27 cellular contexts compared by ENCODE assay signal in the genomic region with DNA sequence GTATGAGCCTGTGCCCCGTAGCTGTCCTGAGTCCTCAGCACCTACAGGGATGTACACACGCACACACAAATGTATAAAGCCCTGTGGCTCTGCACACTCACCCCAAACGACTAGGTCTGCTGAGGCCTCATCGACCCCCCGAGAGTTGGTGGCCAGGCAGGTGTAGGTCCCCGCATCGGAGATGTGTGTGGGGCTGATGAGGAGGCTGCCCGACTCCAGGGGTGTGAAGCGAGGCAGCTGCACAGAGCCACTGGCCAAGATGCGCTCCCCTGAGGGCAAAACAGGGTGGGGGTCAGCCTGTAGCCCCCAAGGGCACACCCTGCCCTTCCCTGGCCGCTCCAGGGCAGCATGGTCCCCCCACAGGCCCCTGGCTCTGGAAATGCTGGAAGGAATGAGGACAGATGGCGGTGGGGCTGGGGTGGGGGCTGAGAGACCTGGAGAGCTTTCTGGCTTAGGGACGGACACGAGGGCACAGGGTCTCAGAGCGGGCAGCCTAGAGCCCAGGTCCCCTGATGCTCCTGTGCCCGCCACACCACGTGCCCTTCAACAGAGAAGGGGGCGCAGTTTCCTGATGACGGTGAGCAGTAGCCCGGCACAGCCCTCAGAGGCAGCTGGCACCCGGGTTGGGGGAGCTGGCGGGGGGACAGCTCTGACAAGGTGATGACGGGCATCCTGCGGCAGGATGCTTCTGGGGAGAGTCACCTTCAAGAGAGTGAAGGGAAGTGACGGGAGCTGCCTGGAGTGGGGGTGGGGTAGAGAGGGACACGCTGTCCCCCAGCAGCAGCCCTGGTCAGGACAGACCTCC.
DNase-seq lines count a peak whose midpoint lies in the region; ATAC-seq and TF ChIP-seq lines count a peak whose summit lies in the region.
"Had no signal": no experiment of that assay in that cellular context is flagged by ENCODE, and none has a peak within 500 bp of the region (broad histone marks: within the 10 kb centered on the region; RNA-seq: fewer than 3 reads in every experiment).

No MANE protein-coding gene starts in this region.

- TF ChIP-seq CTCF in MM.1S (IDR thresholded peaks at IDR 0.05; ENCODE audit: low read length) (no peak), lower lobe of right lung (IDR thresholded peaks at IDR 0.05) (no peak)

- H3K27me3 Mint-ChIP-seq in activated CD4-positive, alpha-beta T cell treated with anti-CD3 and anti-CD28 coated beads, Interleukin-2, amount 10 ng/mL, durations not matched to agents 7 days and 5 days = no peaks in the 10 kb centered on the region
- H3K27me3 Mint-ChIP-seq: CD4-positive, alpha-beta memory T cell had no signal

- CTCF ChIA-PET in activated CD4-positive, alpha-beta T cell treated with anti-CD3 and anti-CD28 coated beads, Interleukin-2, amount 10 ng/mL, durations not matched to agents 7 days and 5 days (lab: Charles Lee) = interaction anchor here (0.8 to 1.3 kb wide), 3 partner anchors 12 to 198 kb away, joined by 3 read pairs; no protein-coding TSS in a partner anchor

- peaks cover 20 to 23% (median 22%) of the 10 kb centered on the region in 10 experiments for H3K4me1 ChIP-seq in BLaER1 treated with 17β-estradiol and CSF1 and Interleukin-3, amounts not matched to agents 10 nM and 100 nM
- H3K4me1 ChIP-seq in MM.1S (ENCODE audit: low read length) (no peaks in the 10 kb centered on the region), lower lobe of right lung (peaks cover 12% of the 10 kb centered on the region)
- H3K4me1 ChIP-seq: foreskin keratinocyte, right lobe of liver had no signal

- peak overlapping the region; percentile 73 for H3K27ac Mint-ChIP-seq in activated CD4-positive, alpha-beta T cell treated with anti-CD3 and anti-CD28 coated beads, Interleukin-2, amount 10 ng/mL, durations not matched to agents 7 days and 5 days
- H3K27ac Mint-ChIP-seq: activated CD4-positive, alpha-beta memory T cell treated with anti-CD3 and anti-CD28 coated beads for 36 hours; CD4-positive, alpha-beta memory T cell had no signal

- no peak overlapping the region for H3K4me3 ChIP-seq in BLaER1 treated with 17β-estradiol and CSF1 and Interleukin-3, amounts not matched to agents 10 nM and 100 nM
- H3K4me3 ChIP-seq in MM.1S (ENCODE audit: low read length) (no peak overlapping the region), lower lobe of right lung (no peak overlapping the region)
- H3K4me3 ChIP-seq: A549, dorsolateral prefrontal cortex, esophagus squamous epithelium, heart left ventricle, prostate gland, right lobe of liver, SK-N-MC, tibial nerve had no signal

- peak overlapping the region in 4 of 11 experiments; percentile 37 to 61 (median 44); a peak in 4 of 22 replicates for H3K9ac ChIP-seq in BLaER1 treated with 17β-estradiol and CSF1 and Interleukin-3, amounts not matched to agents 10 nM and 100 nM
- no peak overlapping the region for H3K9ac ChIP-seq in MM.1S (ENCODE audit: low read length)

- H3K4me3 Mint-ChIP-seq in activated CD4-positive, alpha-beta T cell treated with anti-CD3 and anti-CD28 coated beads, Interleukin-2, amount 10 ng/mL, durations not matched to agents 7 days and 5 days = no peak overlapping the region
- H3K4me3 Mint-ChIP-seq: activated CD4-positive, alpha-beta memory T cell treated with anti-CD3 and anti-CD28 coated beads for 36 hours; CD4-positive, alpha-beta memory T cell; naive thymus-derived CD4-positive, alpha-beta T cell had no signal

- no peaks in the 10 kb centered on the region for H3K79me2 ChIP-seq in MM.1S (ENCODE audit: low read length)

- H3K36me3 Mint-ChIP-seq in activated CD4-positive, alpha-beta T cell treated with anti-CD3 and anti-CD28 coated beads, Interleukin-2, amount 10 ng/mL, durations not matched to agents 7 days and 5 days (ENCODE audit: low read depth) = no peaks in the 10 kb centered on the region
- H3K36me3 Mint-ChIP-seq: activated CD4-positive, alpha-beta memory T cell treated with anti-CD3 and anti-CD28 coated beads for 36 hours; CD4-positive, alpha-beta memory T cell had no signal

- no peak for DNase-seq in activated CD4-positive, alpha-beta T cell treated with anti-CD3 and anti-CD28 coated beads, Interleukin-2, amount 10 ng/mL, durations not matched to agents 7 days and 5 days
- DNase-seq in activated CD4-positive, alpha-beta T cell treated with anti-CD3 and anti-CD28 coated beads, Interleukin-2, amount 50 U/mL, for 4 hours = no peak
- no peak for DNase-seq in MM.1S
- peak; percentile 24 for DNase-seq in lower lobe of right lung
- DNase-seq in NCI-H446 treated with DMSO at 0.1 percent for 48 hours (lab: John Stamatoyannopoulos, UW) = no peak
- no peak for DNase-seq in GF-D8 (lab: John Stamatoyannopoulos, UW)
- DNase-seq: CD4-positive, alpha-beta memory T cell; esophagus squamous epithelium; foreskin keratinocyte; HCEC 1CT; midbrain; NCI-H1436; NCI-H226; right lobe of liver had no signal

- H3K27me3 ChIP-seq in BLaER1 treated with 17β-estradiol and CSF1 and Interleukin-3, amounts not matched to agents 10 nM and 100 nM = no peaks in the 10 kb centered on the region
- H3K27me3 ChIP-seq in MM.1S (replicated peaks; ENCODE audit: insufficient read depth, low read length) = peaks cover 86% of the 10 kb centered on the region
- no peaks in the 10 kb centered on the region for H3K27me3 ChIP-seq in lower lobe of right lung (ENCODE audit: low read depth)
- H3K27me3 ChIP-seq: dorsolateral prefrontal cortex, heart left ventricle, right lobe of liver, tibial nerve had no signal

- H3F3A ChIP-seq in MM.1S (ENCODE audit: insufficient read depth, low read length) = no peaks in the 10 kb centered on the region

- no peaks in the 10 kb centered on the region for H3K9me2 ChIP-seq in MM.1S (replicated peaks; ENCODE audit: insufficient read depth, low read length)

- H3K4me2 ChIP-seq in BLaER1 treated with 17β-estradiol and CSF1 and Interleukin-3, amounts not matched to agents 10 nM and 100 nM = peak overlapping the region; percentile 42 to 78 (median 64); a peak in 16 of 22 replicates
- 0 out of 2 replicates have a peak overlapping the region, but pooled peaks have one; percentile 10 for H3K4me2 ChIP-seq in MM.1S (ENCODE audit: low read depth, low read length)
- H3K4me2 ChIP-seq: A549 had no signal

- no peaks in the 10 kb centered on the region; a peak in 1 of 22 replicates for H4K20me1 ChIP-seq in BLaER1 treated with 17β-estradiol and CSF1 and Interleukin-3, amounts not matched to agents 10 nM and 100 nM
- H4K20me1 ChIP-seq in MM.1S (ENCODE audit: insufficient read depth, low read length) = no peaks in the 10 kb centered on the region

- H3K27ac ChIP-seq in BLaER1 treated with 17β-estradiol and CSF1 and Interleukin-3, amounts not matched to agents 10 nM and 100 nM = peak overlapping the region in 6 of 11 experiments; percentile 2 to 74 (median 36); a peak in 6 of 22 replicates
- H3K27ac ChIP-seq in MM.1S (ENCODE audit: low read length) (no peak overlapping the region), lower lobe of right lung (no peak overlapping the region)
- H3K27ac ChIP-seq: A549, dorsolateral prefrontal cortex, esophagus squamous epithelium, foreskin keratinocyte, heart left ventricle, prostate gland, right lobe of liver, RWPE1, SK-N-MC, tibial nerve had no signal

- no peaks in the 10 kb centered on the region for H3K9me3 Mint-ChIP-seq in activated CD4-positive, alpha-beta T cell treated with anti-CD3 and anti-CD28 coated beads, Interleukin-2, amount 10 ng/mL, durations not matched to agents 7 days and 5 days
- H3K9me3 Mint-ChIP-seq: activated CD4-positive, alpha-beta memory T cell treated with anti-CD3 and anti-CD28 coated beads for 36 hours; naive thymus-derived CD4-positive, alpha-beta T cell had no signal

- intact Hi-C loops in lower lobe of right lung (cut with DNase I) = no loop called here

- POLR2A ChIA-PET in activated CD4-positive, alpha-beta T cell treated with anti-CD3 and anti-CD28 coated beads, Interleukin-2, amount 10 ng/mL, durations not matched to agents 7 days and 5 days (lab: Charles Lee) = no interaction called here

- no peak overlapping the region for H2AFZ ChIP-seq in MM.1S (ENCODE audit: low read length)

- H3K36me3 ChIP-seq in BLaER1 treated with 17β-estradiol and CSF1 and Interleukin-3, amounts not matched to agents 10 nM and 100 nM = no peaks in the 10 kb centered on the region; a peak in 5 of 22 replicates
- H3K36me3 ChIP-seq in MM.1S (replicated peaks; ENCODE audit: insufficient read depth, low read length) (no peaks in the 10 kb centered on the region), lower lobe of right lung (no peaks in the 10 kb centered on the region)
- H3K36me3 ChIP-seq: esophagus squamous epithelium, heart left ventricle, prostate gland, right lobe of liver had no signal

- peaks cover 18% of the 10 kb centered on the region for H3K4me1 Mint-ChIP-seq in activated CD4-positive, alpha-beta T cell treated with anti-CD3 and anti-CD28 coated beads, Interleukin-2, amount 10 ng/mL, durations not matched to agents 7 days and 5 days

- ATAC-seq in lower lobe of right lung (no peak), GM19035 (IDR thresholded peaks at IDR 0.05; ENCODE audit: unreplicated experiment) (no peak)
- ATAC-seq: A549; activated CD4-positive, CD25-positive, alpha-beta regulatory T cell treated with anti-CD3 and anti-CD28 coated beads, Interleukin-2, amount 50 U/mL, for 24 hours; foreskin keratinocyte; HepG2 had no signal

- H3K9me3 ChIP-seq in BLaER1 treated with 17β-estradiol and CSF1 and Interleukin-3, amounts not matched to agents 10 nM and 100 nM (replicated peaks in 1 of 11) = no peaks in the 10 kb centered on the region
- H3K9me3 ChIP-seq in MM.1S (replicated peaks; ENCODE audit: insufficient read depth, low read length) = no peaks in the 10 kb centered on the region
- no peaks in the 10 kb centered on the region for H3K9me3 ChIP-seq in lower lobe of right lung
- H3K9me3 ChIP-seq: A549, esophagus squamous epithelium, heart left ventricle, prostate gland, right lobe of liver, tibial nerve had no signal

Comparison
In these comparisons a context has a peak if more than half of its experiments do, and no peak if none do; other contexts are left out.
1. H3K27ac ChIP-seq: peak in BLaER1 treated with 17β-estradiol and CSF1 and Interleukin-3, amounts not matched to agents 10 nM and 100 nM (6 of 11); none in MM.1S (single experiment) and lower lobe of right lung (single experiment).